ENCODE assay signal across 15 cellular contexts in the genomic region with DNA sequence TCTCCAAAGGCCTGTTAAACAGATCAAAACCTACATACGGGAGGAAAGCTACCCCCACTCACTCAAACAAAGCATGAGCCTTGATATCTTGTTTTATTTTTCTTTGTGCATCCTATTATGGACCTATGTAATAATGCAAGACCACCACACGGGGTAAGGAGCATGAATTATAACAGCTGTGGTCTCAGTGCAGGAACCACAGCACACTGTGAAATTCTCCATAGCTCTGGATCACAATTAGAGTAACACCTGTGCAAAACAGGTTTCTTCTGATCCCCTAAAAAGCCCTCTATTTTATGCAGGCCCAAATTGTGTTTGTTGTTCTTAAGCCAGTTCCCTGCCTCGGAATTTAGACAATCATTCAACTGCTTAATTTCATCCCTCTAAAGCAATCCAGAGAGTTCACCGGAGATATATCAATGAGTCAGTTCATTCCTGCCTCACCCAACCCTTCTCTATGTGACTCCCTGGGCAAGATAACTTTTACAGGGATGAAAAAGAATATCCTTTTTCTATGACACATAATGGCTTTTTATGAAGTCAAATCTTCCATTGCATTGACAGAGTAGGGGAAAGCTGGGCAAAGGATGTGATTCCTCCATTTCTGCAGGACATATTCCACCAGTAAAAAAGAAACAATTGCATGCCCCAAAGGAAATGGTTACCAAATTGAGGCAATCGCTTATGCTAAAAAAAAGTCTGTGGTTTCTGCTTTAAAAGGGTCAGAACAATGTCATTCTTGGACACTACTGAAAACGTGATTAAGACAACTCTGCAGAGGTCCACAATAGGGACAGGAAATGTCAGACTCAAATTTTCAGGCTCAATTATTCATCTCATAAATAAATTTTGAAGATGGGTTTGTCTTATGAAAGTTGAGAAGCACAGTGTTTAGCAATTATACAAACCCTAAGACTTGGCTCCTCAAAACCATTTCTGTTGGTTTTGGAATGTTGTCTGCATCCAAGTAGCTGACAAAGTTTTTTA. TPM values are rescaled to one million over a fixed set of nuclear protein-coding genes. Genes with fewer than 3 reads are reported as not detected.
DNase-seq lines count a peak whose midpoint lies in the region; ATAC-seq, FAIRE-seq and TF ChIP-seq lines count a peak whose summit lies in the region.
"Had no signal": no experiment of that assay in that cellular context is flagged by ENCODE, and none has a peak within 500 bp of the region (broad histone marks: within the 10 kb centered on the region; RNA-seq: fewer than 3 reads in every experiment).

No MANE protein-coding gene starts in this region.

- H3K27me3 ChIP-seq in dorsolateral prefrontal cortex: no peaks in the 10 kb centered on the region

- peaks cover 50% of the 10 kb centered on the region for H3K4me1 Mint-ChIP-seq in nephron
- H3K4me1 Mint-ChIP-seq: naive B cell had no signal

- no peaks in the 10 kb centered on the region for H3K27me3 Mint-ChIP-seq in nephron (ENCODE audit: low read depth)

- no peak overlapping the region for H3K4me3 ChIP-seq in cardiac fibroblast (replicated peaks in 1 of 2; ENCODE audit: low read depth in 2 of 2, low read length in 2 of 2)
- no peak overlapping the region for H3K4me3 ChIP-seq in dorsolateral prefrontal cortex

- no peak for TF ChIP-seq POLR2A in GM12892 (IDR thresholded peaks at IDR 0.05; ENCODE audit: low read depth, low read length)

- peak; percentile 72 for DNase-seq in EL
- DNase-seq in NCI-H226: peak; percentile 66
- peak; percentile 38 to 49 for DNase-seq in cardiac fibroblast (ENCODE audit: low read depth in 2 of 2)
- DNase-seq in dorsolateral prefrontal cortex: no peak
- DNase-seq in GM12892 (ENCODE audit: insufficient read length): no peak
- no peak for DNase-seq in cortex of kidney (lab: John Stamatoyannopoulos, UW)
- DNase-seq: left cardiac atrium; naive B cell; NCI-H1436; NCI-H526; stimulated activated naive CD8-positive, alpha-beta T cell treated with anti-CD3 and anti-CD28 coated beads, Interleukin-15, Interleukin-2, amounts not matched to agents 100 U/mL and 50 U/mL, for 24 hours had no signal

- no peaks in the 10 kb centered on the region for H3K36me3 Mint-ChIP-seq in nephron (ENCODE audit: low read depth)
- H3K36me3 Mint-ChIP-seq: naive B cell had no signal

- intact Hi-C loops in dorsolateral prefrontal cortex (cut with DNase I): no loop called here

- no peak overlapping the region for H3K4me3 Mint-ChIP-seq in nephron
- H3K4me3 Mint-ChIP-seq: naive B cell had no signal

- FAIRE-seq in GM12892 (lab: Jason Lieb, UNC): no peak
- FAIRE-seq: G401.6 had no signal

- H3K27ac ChIP-seq in dorsolateral prefrontal cortex: no peak overlapping the region
- H3K27ac ChIP-seq: C4-2B had no signal

- peak overlapping the region; percentile 8 to 78 (median 76) for H3K27ac Mint-ChIP-seq in nephron
- H3K27ac Mint-ChIP-seq: naive B cell had no signal

- H3K9me3 Mint-ChIP-seq in nephron: no peaks in the 10 kb centered on the region
- H3K9me3 Mint-ChIP-seq: naive B cell had no signal

- no peak for ATAC-seq in GM18519 (IDR thresholded peaks at IDR 0.05; ENCODE audit: low FRiP score, unreplicated experiment)
- ATAC-seq: stimulated activated naive CD8-positive, alpha-beta T cell treated with anti-CD3 and anti-CD28 coated beads, Interleukin-15, Interleukin-2, amounts not matched to agents 100 U/mL and 50 U/mL, for 24 hours had no signal

- TF ChIP-seq CTCF in cardiac fibroblast (IDR thresholded peaks at IDR 0.05; ENCODE audit: low read depth, low read length): no peak
- peak in 1 of 3 experiments; percentile 7 for TF ChIP-seq CTCF in nephron (IDR thresholded peaks at IDR 0.05; ENCODE audit: unreplicated experiment in 3 of 3)
- no peak for TF ChIP-seq CTCF in dorsolateral prefrontal cortex (IDR thresholded peaks at IDR 0.05 in 54 of 56, conservative IDR thresholded peaks at IDR 0.05 in 2 of 56; ENCODE audit: low read depth in 1 of 56, partially characterized antibody in 56 of 56)

RNA-seq across cellular contexts. Expression of a gene that starts 41.6 kb away (rescaled TPM):
- 1 to 10 TPM in 21 of 120 experiments, under 1 TPM in 68, not detected in 31; 0.18 to 3.3 (median 0.63) TPM for total RNA-seq in dorsolateral prefrontal cortex
- polyA plus RNA-seq in GM12892 (2012; ENCODE audit: missing spikeins): not detected

Comparison
In these comparisons a context has a peak if more than half of its experiments do, and no peak if none do; other contexts are left out.
1. DNase-seq: peak in EL (single experiment), NCI-H226 (single experiment) and cardiac fibroblast (2 of 2); none in dorsolateral prefrontal cortex (0 of 10), GM12892 (single experiment) and cortex of kidney (single experiment).